Comparison of ENCODE assay signal across 9 cellular contexts in genomic region chr22:27255580-27255979, GRCh38.
"Had no signal": no experiment of that assay in that cellular context is flagged by ENCODE, and none has a peak within 500 bp of the region (broad histone marks: within the 10 kb centered on the region; RNA-seq: fewer than 3 reads in every experiment).

No MANE protein-coding gene starts in this region.

- H3K4me1 Mint-ChIP-seq: IgD-negative memory B cell had no signal

- H3K27ac Mint-ChIP-seq: GM23338, H9, HFFc6, IgD-negative memory B cell had no signal

- H3K27ac ChIP-seq: HL-60 had no signal

- FAIRE-seq: H1, H54, HepG2 had no signal

- H3K4me3 ChIP-seq: GM23338 had no signal

- H2AFZ ChIP-seq: GM23338 had no signal

- H3K4me3 Mint-ChIP-seq: GM23338, H9, HFFc6 had no signal

- ATAC-seq: GM23338, HepG2 had no signal

- DNase-seq: H9, HCEC 1CT, HFFc6 had no signal

- H3K4me2 ChIP-seq: GM23338 had no signal
